8 cellular contexts compared by ENCODE assay signal in the genomic region with DNA sequence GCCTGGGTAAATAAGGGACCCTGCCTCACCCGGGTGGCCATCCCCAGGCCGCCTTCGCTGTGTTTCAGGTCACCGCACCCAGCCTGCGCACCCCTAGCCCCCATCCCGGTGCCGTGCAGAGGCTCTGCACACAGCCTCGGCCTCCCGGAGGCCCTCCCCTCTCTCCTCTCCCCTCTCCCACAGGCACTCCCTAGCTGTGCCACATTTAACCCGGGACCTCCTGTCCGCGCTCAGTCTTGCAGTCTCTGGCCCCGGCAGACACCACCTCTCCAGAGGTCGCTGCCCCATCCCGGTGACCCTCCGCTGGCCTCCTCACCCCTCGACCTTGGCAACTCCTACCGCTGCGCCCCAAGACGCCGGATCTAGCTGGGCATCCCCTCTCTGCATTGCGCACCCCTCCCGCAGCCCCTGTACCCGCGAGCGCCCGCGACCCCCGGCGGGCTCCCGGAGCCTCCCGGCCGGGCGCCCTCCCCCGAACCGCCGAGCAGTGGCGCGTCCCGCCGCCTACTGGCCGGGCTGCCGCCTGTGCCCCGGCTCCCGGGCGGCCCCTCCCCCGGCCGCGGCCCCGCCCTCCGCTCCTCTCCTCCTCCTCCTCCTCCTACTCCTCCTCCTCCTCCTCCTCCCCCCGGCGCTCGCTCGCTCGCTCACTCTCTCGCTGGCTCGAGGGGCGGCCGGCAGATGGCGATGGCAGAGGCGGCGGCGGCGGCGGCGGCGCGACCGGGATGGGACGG. TPM values are rescaled to one million over a fixed set of nuclear protein-coding genes. Genes with fewer than 3 reads are reported as not detected.
DNase-seq lines count a peak whose midpoint lies in the region; ATAC-seq and TF ChIP-seq lines count a peak whose summit lies in the region.

A gene (plus strand): TSS at position 647 of the 731 bp plus-strand sequence.

- DNase-seq in CD14-positive monocyte (ENCODE audit: low spot score) (no peak), LHCN-M2 (ENCODE audit: low read depth) (peak; percentile 59), cerebellum (ENCODE audit: low spot score) (peak; percentile 52), kidney tubule cell (ENCODE audit: low spot score) (peak; percentile 78)
- peak; percentile 18 to 33 for DNase-seq in stimulated activated CD4-positive, alpha-beta T cell treated with anti-CD3 and anti-CD28 coated beads, Interleukin-4, amount 100 ng/mL, for 48 hours (ENCODE audit: low read depth in 2 of 2)
- no peak for DNase-seq in effector CD8-positive, alpha-beta T cell (lab: John Stamatoyannopoulos, UW)

- H3K9me2 ChIP-seq in SU-DHL-6 (replicated peaks; ENCODE audit: insufficient read depth, low read length) = no peaks in the 10 kb centered on the region

- H3K4me1 Mint-ChIP-seq in CD14-positive monocyte = peaks cover 5% of the 10 kb centered on the region

- H3K9me3 ChIP-seq in SU-DHL-6 (ENCODE audit: insufficient read depth, low read length) = no peaks in the 10 kb centered on the region

- H3K27me3 ChIP-seq in SU-DHL-6 (ENCODE audit: low read length) = no peaks in the 10 kb centered on the region

- peaks cover 65 to 80% (median 67%) of the 10 kb centered on the region in 3 donors for H3K27me3 Mint-ChIP-seq in CD14-positive monocyte (ENCODE audit: low read depth in 3 of 3)

- intact Hi-C loops in CD14-positive monocyte (cut with micrococcal nuclease) = loop anchor here (10.0 kb wide), 2 partner anchors 1559 to 1689 kb away; no protein-coding TSS in a partner anchor

- no peak within 1 kb of the TSS for H3K27ac ChIP-seq in SU-DHL-6 (ENCODE audit: low read depth, low read length)

- H3K4me2 ChIP-seq in SU-DHL-6 (ENCODE audit: low read depth, low read length, poor library complexity, severe bottlenecking) = peak within 1 kb of the TSS; percentile 61

- H3K27ac Mint-ChIP-seq in CD14-positive monocyte = no peak within 1 kb of the TSS

- peak; percentile 79 for ATAC-seq in GM19438 (IDR thresholded peaks at IDR 0.05; ENCODE audit: low read depth, unreplicated experiment)

- no peaks in the 10 kb centered on the region for H3K36me3 Mint-ChIP-seq in CD14-positive monocyte

- no peak within 1 kb of the TSS for H2AFZ ChIP-seq in SU-DHL-6 (ENCODE audit: low read depth, low read length, severe bottlenecking)

- H3K4me3 Mint-ChIP-seq in CD14-positive monocyte = peak within 1 kb of the TSS; percentile 43 to 86

- H3K4me3 ChIP-seq in SU-DHL-6 (ENCODE audit: insufficient read depth, low read length, poor library complexity, severe bottlenecking) = peak within 1 kb of the TSS; percentile 42

- no peak for TF ChIP-seq CTCF in CD14-positive monocyte (IDR thresholded peaks at IDR 0.05)
- TF ChIP-seq CTCF in SU-DHL-6 (IDR thresholded peaks at IDR 0.05; ENCODE audit: insufficient read depth, low read length, poor library complexity, severe bottlenecking) = peak; percentile 31

- no peaks in the 10 kb centered on the region for H3K36me3 ChIP-seq in SU-DHL-6 (ENCODE audit: low read length)

- no peaks in the 10 kb centered on the region for H3F3A ChIP-seq in SU-DHL-6 (ENCODE audit: insufficient read depth)

- peaks cover 0 to 13% (median 3%) of the 10 kb centered on the region in 7 donors for H3K9me3 Mint-ChIP-seq in CD14-positive monocyte

- no peak within 1 kb of the TSS for H3K9ac ChIP-seq in SU-DHL-6 (ENCODE audit: low read length)

- no peaks in the 10 kb centered on the region for H4K20me1 ChIP-seq in SU-DHL-6 (ENCODE audit: low read depth, low read length)

- no peaks in the 10 kb centered on the region for H3K79me2 ChIP-seq in SU-DHL-6 (ENCODE audit: insufficient read depth, low read length)

RNA-seq across cellular contexts. Expression of the gene that starts here (rescaled TPM):
- not detected for polyA plus RNA-seq in CD14-positive monocyte
- 0.19 and 0.40 TPM in 2 replicates for total RNA-seq in LHCN-M2 (2014; rRNA removed)
- 1.4 TPM for polyA plus RNA-seq in LHCN-M2 (2012)
- total RNA-seq in cerebellum = 24.0 TPM

Comparison
In these comparisons a context has a peak if more than half of its experiments do, and no peak if none do; other contexts are left out.
1. RNA of the gene that starts here (total RNA-seq): 24.0 TPM in cerebellum (single experiment); 0.19 to 0.40 TPM in LHCN-M2; every median in the first group is over 10 times any median in the second.
2. DNase-seq: peak in LHCN-M2 (single experiment), cerebellum (single experiment), kidney tubule cell (single experiment) and stimulated activated CD4-positive, alpha-beta T cell treated with anti-CD3 and anti-CD28 coated beads, Interleukin-4, amount 100 ng/mL, for 48 hours (2 of 2); none in CD14-positive monocyte (single experiment) and effector CD8-positive, alpha-beta T cell (single experiment).